8 cellular contexts compared by ENCODE assay signal in genomic region chr1:171841931-171842723, GRCh38. TPM values are rescaled to one million over a fixed set of nuclear protein-coding genes. Genes with fewer than 3 reads are reported as not detected.
DNase-seq lines count a peak whose midpoint lies in the region; ATAC-seq and TF ChIP-seq lines count a peak whose summit lies in the region.

No MANE protein-coding gene starts in this region.

- H3K9me3 Mint-ChIP-seq in stimulated activated naive CD8-positive, alpha-beta T cell treated with anti-CD3 and anti-CD28 coated beads, Interleukin-15, amount 100 ng/mL, for 72 hours, result no peaks in the 10 kb centered on the region

- TF ChIP-seq CTCF in coronary artery (IDR thresholded peaks at IDR 0.05) (no peak), lower lobe of right lung (IDR thresholded peaks at IDR 0.05) (no peak)

- peaks cover 32% of the 10 kb centered on the region for H3K27me3 Mint-ChIP-seq in stimulated activated naive CD8-positive, alpha-beta T cell treated with anti-CD3 and anti-CD28 coated beads, Interleukin-15, amount 100 ng/mL, for 72 hours

- no peaks in the 10 kb centered on the region for H3K36me3 ChIP-seq in lower lobe of right lung

- peaks cover 25% of the 10 kb centered on the region for H3K4me1 Mint-ChIP-seq in stimulated activated naive CD8-positive, alpha-beta T cell treated with anti-CD3 and anti-CD28 coated beads, Interleukin-15, amount 100 ng/mL, for 72 hours

- peak overlapping the region; percentile 95 for H3K4me3 ChIP-seq in coronary artery
- H3K4me3 ChIP-seq in lower lobe of right lung, result peak overlapping the region; percentile 93

- no peak overlapping the region for H3K27ac Mint-ChIP-seq in stimulated activated naive CD8-positive, alpha-beta T cell treated with anti-CD3 and anti-CD28 coated beads, Interleukin-15, amount 100 ng/mL, for 72 hours

- H3K27me3 ChIP-seq in lower lobe of right lung (ENCODE audit: low read depth), result no peaks in the 10 kb centered on the region

- H3K4me3 Mint-ChIP-seq in stimulated activated naive CD8-positive, alpha-beta T cell treated with anti-CD3 and anti-CD28 coated beads, Interleukin-15, amount 100 ng/mL, for 72 hours, result peak overlapping the region; percentile 81 to 92

- DNase-seq in Right ventricle myocardium inferior (ENCODE audit: missing footprints), result peak; percentile 58
- DNase-seq in Right ventricle myocardium superior, result no peak
- DNase-seq in coronary artery (ENCODE audit: low spot score), result peak; percentile 73
- no peak for DNase-seq in lower lobe of right lung
- peak; percentile 5 to 15 for DNase-seq in stimulated activated naive CD8-positive, alpha-beta T cell treated with anti-CD3 and anti-CD28 coated beads, Interleukin-15, amount 100 ng/mL, for 72 hours
- no peak for DNase-seq in H4 (ENCODE audit: low spot score)

- no peaks in the 10 kb centered on the region for H3K9me3 ChIP-seq in lower lobe of right lung

- ATAC-seq in Right ventricle myocardium inferior, result no peak
- ATAC-seq in Right ventricle myocardium superior (ENCODE audit: poor library complexity), result no peak
- ATAC-seq in SK-N-SH treated with all-trans-retinoic acid at 6 μM for 48 hours, result peak; percentile 13
- peak; percentile 29 to 37 for ATAC-seq in lower lobe of right lung
- ATAC-seq in stimulated activated naive CD8-positive, alpha-beta T cell treated with anti-CD3 and anti-CD28 coated beads, Interleukin-15, amount 100 ng/mL, for 72 hours, result peak; percentile 39
- no peak for ATAC-seq in GM18861 (IDR thresholded peaks at IDR 0.05; ENCODE audit: unreplicated experiment)

- H3K27ac ChIP-seq in coronary artery (peak overlapping the region; percentile 67 to 79), lower lobe of right lung (peak overlapping the region; percentile 84)

- intact Hi-C loops in Right ventricle myocardium inferior (cut with DNase I), result no loop called here
- intact Hi-C loops in Right ventricle myocardium superior (cut with DNase I), result no loop called here
- intact Hi-C loops in lower lobe of right lung (cut with DNase I), result no loop called here

- H3K4me1 ChIP-seq in lower lobe of right lung, result peaks cover 6% of the 10 kb centered on the region

TF ChIP-seq in SK-N-SH treated with all-trans-retinoic acid at 6 μM for 48 hours, 23 proteins besides CTCF, POLR2A, EP300 and RAD21:
- TF ChIP-seq SNAI2 (CRISPR knock-in tag; IDR thresholded peaks at IDR 0.05), result no peak
- TF ChIP-seq ARNTL (CRISPR knock-in tag; IDR thresholded peaks at IDR 0.05; ENCODE audit: borderline replicate concordance, low read depth), result no peak
- TF ChIP-seq BACH2 (CRISPR knock-in tag; IDR thresholded peaks at IDR 0.05; ENCODE audit: borderline replicate concordance), result no peak

RNA-seq across cellular contexts. Expression of gene DNM3, which starts 0.8 kb away (rescaled TPM):
- total RNA-seq in Right ventricle myocardium inferior, result 1.8 TPM
- total RNA-seq in Right ventricle myocardium superior, result 1.7 TPM
- total RNA-seq in lower lobe of right lung, result 12.4 TPM
- total RNA-seq in H4 (2014; rRNA removed; shearing (Covaris generic)), result 0.99 and 1.3 TPM in 2 replicates

Comparison
In these comparisons a context has a peak if more than half of its experiments do, and no peak if none do; other contexts are left out.
1. DNase-seq: peak in Right ventricle myocardium inferior (single experiment), coronary artery (single experiment) and stimulated activated naive CD8-positive, alpha-beta T cell treated with anti-CD3 and anti-CD28 coated beads, Interleukin-15, amount 100 ng/mL, for 72 hours (2 of 2); none in Right ventricle myocardium superior (single experiment), lower lobe of right lung (single experiment) and H4 (single experiment).
2. ATAC-seq: peak in SK-N-SH treated with all-trans-retinoic acid at 6 μM for 48 hours (single experiment), lower lobe of right lung (2 of 2) and stimulated activated naive CD8-positive, alpha-beta T cell treated with anti-CD3 and anti-CD28 coated beads, Interleukin-15, amount 100 ng/mL, for 72 hours (single experiment); none in Right ventricle myocardium inferior (single experiment), Right ventricle myocardium superior (single experiment) and GM18861 (single experiment).